1 cellular context compared by ENCODE assay signal in the genomic region with DNA sequence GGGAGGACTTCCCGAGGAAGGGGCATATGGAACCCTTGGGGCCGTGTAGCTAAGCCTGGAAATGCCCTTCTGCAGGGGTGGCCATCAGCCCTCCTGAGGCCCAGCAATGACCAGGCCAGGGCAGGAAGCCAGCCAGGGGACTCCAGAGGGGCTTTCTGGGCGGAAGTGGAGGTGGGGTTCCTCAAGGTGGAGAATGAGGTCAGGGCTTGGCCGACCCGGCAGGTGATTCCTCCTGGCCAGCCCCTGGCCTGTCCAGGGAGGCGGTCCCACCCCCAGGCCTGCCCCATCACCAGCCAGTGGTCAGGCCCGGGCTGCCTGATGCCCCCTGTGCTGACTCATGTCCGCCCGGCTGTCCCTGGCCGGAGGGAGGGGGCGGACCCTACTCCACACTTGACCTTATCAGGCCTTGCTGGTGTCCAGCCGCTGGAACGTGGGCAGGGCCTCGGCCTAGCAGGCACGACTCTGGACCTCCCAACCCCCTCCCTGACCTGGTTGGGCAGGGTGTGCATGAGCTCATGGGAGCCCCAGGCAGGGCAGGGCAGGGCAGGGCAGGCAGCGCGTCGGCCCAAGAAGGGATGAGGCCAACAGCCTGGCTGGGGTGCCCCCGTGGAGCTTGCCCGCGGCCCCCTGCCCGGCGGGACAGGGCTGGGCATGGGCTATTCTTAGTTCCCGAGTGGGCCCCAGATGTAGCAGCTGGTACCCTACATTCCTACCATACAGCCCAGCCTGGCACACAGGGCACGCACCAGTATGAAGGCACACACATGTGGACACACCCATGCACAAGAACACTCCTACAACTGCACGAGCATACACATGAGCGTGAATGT.
TF ChIP-seq lines count a peak whose summit lies in the region.

No MANE protein-coding gene starts in this region.

TF ChIP-seq in HepG2, 621 proteins besides CTCF, POLR2A, EP300 and RAD21 (continued from another document and continues in another):
- TF ChIP-seq FOSL2 (CRISPR knock-in tag; IDR thresholded peaks at IDR 0.05) (peak; percentile 98), FOXP1 (IDR thresholded peaks at IDR 0.05) (no peak), FOXP1 (CRISPR knock-in tag; IDR thresholded peaks at IDR 0.05) (peak; percentile 35; the same call in 1 of the 2 replicates), ISL2 (CRISPR knock-in tag; IDR thresholded peaks at IDR 0.05) (no peak), ZMYM4 (CRISPR knock-in tag; IDR thresholded peaks at IDR 0.05) (peak; percentile 28; the same call in 1 of the 2 replicates), MYC (CRISPR knock-in tag; IDR thresholded peaks at IDR 0.05; ENCODE audit: borderline replicate concordance) (peak; percentile 92), KLF9 (CRISPR knock-in tag; IDR thresholded peaks at IDR 0.05; ENCODE audit: low read depth) (peak; percentile 46; the same call in 1 of the 2 replicates), HHEX (CRISPR knock-in tag; IDR thresholded peaks at IDR 0.05) (no peak), ZNF879 (CRISPR knock-in tag; IDR thresholded peaks at IDR 0.05) (no peak), ZFAT (CRISPR knock-in tag; conservative IDR thresholded peaks at IDR 0.05) (no peak), HNRNPLL (IDR thresholded peaks at IDR 0.05; ENCODE audit: low read depth, low read length, poor library complexity, severe bottlenecking) (peak; percentile 33), SALL2 (CRISPR knock-in tag; IDR thresholded peaks at IDR 0.05) (peak; percentile 65), ZNF274 (CRISPR knock-in tag; IDR thresholded peaks at IDR 0.05) (no peak), ZBTB3 (CRISPR knock-in tag; IDR thresholded peaks at IDR 0.05; ENCODE audit: borderline replicate concordance, low read depth) (peak; percentile 84; the same call in 1 of the 2 replicates), RNF2 (conservative IDR thresholded peaks at IDR 0.05; ENCODE audit: low read depth) (peak; percentile 51), IKZF4 (CRISPR knock-in tag; IDR thresholded peaks at IDR 0.05; ENCODE audit: borderline replicate concordance, low read depth, not compliant biosample characterization) (no peak), KDM1A (CRISPR knock-in tag; IDR thresholded peaks at IDR 0.05) (peak; percentile 57; the same call in 1 of the 2 replicates), TBL1XR1 (IDR thresholded peaks at IDR 0.05; ENCODE audit: borderline replicate concordance, low read length, partially characterized antibody) (no peak), DNMT3B (CRISPR knock-in tag; conservative IDR thresholded peaks at IDR 0.05) (no peak), ARHGAP35 (CRISPR knock-in tag; IDR thresholded peaks at IDR 0.05; ENCODE audit: borderline replicate concordance) (peak; percentile 51), NFRKB (IDR thresholded peaks at IDR 0.05) (no peak), ZNF160 (CRISPR knock-in tag; IDR thresholded peaks at IDR 0.05) (no peak)
- TF ChIP-seq, protein P1, sequence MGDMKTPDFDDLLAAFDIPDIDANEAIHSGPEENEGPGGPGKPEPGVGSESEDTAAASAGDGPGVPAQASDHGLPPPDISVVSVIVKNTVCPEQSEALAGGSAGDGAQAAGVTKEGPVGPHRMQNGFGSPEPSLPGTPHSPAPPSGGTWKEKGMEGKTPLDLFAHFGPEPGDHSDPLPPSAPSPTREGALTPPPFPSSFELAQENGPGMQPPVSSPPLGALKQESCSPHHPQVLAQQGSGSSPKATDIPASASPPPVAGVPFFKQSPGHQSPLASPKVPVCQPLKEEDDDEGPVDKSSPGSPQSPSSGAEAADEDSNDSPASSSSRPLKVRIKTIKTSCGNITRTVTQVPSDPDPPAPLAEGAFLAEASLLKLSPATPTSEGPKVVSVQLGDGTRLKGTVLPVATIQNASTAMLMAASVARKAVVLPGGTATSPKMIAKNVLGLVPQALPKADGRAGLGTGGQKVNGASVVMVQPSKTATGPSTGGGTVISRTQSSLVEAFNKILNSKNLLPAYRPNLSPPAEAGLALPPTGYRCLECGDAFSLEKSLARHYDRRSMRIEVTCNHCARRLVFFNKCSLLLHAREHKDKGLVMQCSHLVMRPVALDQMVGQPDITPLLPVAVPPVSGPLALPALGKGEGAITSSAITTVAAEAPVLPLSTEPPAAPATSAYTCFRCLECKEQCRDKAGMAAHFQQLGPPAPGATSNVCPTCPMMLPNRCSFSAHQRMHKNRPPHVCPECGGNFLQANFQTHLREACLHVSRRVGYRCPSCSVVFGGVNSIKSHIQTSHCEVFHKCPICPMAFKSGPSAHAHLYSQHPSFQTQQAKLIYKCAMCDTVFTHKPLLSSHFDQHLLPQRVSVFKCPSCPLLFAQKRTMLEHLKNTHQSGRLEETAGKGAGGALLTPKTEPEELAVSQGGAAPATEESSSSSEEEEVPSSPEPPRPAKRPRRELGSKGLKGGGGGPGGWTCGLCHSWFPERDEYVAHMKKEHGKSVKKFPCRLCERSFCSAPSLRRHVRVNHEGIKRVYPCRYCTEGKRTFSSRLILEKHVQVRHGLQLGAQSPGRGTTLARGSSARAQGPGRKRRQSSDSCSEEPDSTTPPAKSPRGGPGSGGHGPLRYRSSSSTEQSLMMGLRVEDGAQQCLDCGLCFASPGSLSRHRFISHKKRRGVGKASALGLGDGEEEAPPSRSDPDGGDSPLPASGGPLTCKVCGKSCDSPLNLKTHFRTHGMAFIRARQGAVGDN (CRISPR knock-in tag; IDR thresholded peaks at IDR 0.05): peak; percentile 98
- TF ChIP-seq, protein P2, sequence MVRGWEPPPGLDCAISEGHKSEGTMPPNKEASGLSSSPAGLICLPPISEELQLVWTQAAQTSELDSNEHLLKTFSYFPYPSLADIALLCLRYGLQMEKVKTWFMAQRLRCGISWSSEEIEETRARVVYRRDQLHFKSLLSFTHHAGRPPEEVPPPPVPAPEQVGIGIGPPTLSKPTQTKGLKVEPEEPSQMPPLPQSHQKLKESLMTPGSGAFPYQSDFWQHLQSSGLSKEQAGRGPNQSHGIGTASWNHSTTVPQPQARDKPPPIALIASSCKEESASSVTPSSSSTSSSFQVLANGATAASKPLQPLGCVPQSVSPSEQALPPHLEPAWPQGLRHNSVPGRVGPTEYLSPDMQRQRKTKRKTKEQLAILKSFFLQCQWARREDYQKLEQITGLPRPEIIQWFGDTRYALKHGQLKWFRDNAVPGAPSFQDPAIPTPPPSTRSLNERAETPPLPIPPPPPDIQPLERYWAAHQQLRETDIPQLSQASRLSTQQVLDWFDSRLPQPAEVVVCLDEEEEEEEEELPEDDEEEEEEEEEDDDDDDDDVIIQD (CRISPR knock-in tag; IDR thresholded peaks at IDR 0.05; ENCODE audit: low read depth): peak; percentile 60; the same call in 1 of the 2 replicates
- TF ChIP-seq, protein P3, sequence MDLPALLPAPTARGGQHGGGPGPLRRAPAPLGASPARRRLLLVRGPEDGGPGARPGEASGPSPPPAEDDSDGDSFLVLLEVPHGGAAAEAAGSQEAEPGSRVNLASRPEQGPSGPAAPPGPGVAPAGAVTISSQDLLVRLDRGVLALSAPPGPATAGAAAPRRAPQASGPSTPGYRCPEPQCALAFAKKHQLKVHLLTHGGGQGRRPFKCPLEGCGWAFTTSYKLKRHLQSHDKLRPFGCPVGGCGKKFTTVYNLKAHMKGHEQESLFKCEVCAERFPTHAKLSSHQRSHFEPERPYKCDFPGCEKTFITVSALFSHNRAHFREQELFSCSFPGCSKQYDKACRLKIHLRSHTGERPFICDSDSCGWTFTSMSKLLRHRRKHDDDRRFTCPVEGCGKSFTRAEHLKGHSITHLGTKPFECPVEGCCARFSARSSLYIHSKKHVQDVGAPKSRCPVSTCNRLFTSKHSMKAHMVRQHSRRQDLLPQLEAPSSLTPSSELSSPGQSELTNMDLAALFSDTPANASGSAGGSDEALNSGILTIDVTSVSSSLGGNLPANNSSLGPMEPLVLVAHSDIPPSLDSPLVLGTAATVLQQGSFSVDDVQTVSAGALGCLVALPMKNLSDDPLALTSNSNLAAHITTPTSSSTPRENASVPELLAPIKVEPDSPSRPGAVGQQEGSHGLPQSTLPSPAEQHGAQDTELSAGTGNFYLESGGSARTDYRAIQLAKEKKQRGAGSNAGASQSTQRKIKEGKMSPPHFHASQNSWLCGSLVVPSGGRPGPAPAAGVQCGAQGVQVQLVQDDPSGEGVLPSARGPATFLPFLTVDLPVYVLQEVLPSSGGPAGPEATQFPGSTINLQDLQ (CRISPR knock-in tag; IDR thresholded peaks at IDR 0.05): no peak
- TF ChIP-seq, protein P4, sequence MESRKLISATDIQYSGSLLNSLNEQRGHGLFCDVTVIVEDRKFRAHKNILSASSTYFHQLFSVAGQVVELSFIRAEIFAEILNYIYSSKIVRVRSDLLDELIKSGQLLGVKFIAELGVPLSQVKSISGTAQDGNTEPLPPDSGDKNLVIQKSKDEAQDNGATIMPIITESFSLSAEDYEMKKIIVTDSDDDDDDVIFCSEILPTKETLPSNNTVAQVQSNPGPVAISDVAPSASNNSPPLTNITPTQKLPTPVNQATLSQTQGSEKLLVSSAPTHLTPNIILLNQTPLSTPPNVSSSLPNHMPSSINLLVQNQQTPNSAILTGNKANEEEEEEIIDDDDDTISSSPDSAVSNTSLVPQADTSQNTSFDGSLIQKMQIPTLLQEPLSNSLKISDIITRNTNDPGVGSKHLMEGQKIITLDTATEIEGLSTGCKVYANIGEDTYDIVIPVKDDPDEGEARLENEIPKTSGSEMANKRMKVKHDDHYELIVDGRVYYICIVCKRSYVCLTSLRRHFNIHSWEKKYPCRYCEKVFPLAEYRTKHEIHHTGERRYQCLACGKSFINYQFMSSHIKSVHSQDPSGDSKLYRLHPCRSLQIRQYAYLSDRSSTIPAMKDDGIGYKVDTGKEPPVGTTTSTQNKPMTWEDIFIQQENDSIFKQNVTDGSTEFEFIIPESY (CRISPR knock-in tag; IDR thresholded peaks at IDR 0.05): no peak; the same call in 1 of the 2 replicates
- TF ChIP-seq, protein P5, sequence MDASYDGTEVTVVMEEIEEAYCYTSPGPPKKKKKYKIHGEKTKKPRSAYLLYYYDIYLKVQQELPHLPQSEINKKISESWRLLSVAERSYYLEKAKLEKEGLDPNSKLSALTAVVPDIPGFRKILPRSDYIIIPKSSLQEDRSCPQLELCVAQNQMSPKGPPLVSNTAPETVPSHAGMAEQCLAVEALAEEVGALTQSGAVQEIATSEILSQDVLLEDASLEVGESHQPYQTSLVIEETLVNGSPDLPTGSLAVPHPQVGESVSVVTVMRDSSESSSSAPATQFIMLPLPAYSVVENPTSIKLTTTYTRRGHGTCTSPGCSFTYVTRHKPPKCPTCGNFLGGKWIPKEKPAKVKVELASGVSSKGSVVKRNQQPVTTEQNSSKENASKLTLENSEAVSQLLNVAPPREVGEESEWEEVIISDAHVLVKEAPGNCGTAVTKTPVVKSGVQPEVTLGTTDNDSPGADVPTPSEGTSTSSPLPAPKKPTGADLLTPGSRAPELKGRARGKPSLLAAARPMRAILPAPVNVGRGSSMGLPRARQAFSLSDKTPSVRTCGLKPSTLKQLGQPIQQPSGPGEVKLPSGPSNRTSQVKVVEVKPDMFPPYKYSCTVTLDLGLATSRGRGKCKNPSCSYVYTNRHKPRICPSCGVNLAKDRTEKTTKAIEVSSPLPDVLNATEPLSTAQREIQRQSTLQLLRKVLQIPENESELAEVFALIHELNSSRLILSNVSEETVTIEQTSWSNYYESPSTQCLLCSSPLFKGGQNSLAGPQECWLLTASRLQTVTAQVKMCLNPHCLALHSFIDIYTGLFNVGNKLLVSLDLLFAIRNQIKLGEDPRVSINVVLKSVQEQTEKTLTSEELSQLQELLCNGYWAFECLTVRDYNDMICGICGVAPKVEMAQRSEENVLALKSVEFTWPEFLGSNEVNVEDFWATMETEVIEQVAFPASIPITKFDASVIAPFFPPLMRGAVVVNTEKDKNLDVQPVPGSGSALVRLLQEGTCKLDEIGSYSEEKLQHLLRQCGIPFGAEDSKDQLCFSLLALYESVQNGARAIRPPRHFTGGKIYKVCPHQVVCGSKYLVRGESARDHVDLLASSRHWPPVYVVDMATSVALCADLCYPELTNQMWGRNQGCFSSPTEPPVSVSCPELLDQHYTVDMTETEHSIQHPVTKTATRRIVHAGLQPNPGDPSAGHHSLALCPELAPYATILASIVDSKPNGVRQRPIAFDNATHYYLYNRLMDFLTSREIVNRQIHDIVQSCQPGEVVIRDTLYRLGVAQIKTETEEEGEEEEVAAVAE (CRISPR knock-in tag; IDR thresholded peaks at IDR 0.05; ENCODE audit: borderline replicate concordance): 0 out of 2 replicates have a peak, but pooled peaks have one; percentile 47
- TF ChIP-seq, protein P6, sequence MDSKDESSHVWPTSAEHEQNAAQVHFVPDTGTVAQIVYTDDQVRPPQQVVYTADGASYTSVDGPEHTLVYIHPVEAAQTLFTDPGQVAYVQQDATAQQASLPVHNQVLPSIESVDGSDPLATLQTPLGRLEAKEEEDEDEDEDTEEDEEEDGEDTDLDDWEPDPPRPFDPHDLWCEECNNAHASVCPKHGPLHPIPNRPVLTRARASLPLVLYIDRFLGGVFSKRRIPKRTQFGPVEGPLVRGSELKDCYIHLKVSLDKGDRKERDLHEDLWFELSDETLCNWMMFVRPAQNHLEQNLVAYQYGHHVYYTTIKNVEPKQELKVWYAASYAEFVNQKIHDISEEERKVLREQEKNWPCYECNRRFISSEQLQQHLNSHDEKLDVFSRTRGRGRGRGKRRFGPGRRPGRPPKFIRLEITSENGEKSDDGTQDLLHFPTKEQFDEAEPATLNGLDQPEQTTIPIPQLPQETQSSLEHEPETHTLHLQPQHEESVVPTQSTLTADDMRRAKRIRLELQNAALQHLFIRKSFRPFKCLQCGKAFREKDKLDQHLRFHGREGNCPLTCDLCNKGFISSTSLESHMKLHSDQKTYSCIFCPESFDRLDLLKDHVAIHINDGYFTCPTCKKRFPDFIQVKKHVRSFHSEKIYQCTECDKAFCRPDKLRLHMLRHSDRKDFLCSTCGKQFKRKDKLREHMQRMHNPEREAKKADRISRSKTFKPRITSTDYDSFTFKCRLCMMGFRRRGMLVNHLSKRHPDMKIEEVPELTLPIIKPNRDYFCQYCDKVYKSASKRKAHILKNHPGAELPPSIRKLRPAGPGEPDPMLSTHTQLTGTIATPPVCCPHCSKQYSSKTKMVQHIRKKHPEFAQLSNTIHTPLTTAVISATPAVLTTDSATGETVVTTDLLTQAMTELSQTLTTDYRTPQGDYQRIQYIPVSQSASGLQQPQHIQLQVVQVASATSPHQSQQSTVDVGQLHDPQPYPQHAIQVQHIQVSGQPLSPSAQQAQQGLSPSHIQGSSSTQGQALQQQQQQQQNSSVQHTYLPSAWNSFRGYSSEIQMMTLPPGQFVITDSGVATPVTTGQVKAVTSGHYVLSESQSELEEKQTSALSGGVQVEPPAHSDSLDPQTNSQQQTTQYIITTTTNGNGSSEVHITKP (CRISPR knock-in tag; IDR thresholded peaks at IDR 0.05; ENCODE audit: low read depth): peak; percentile 90; the same call in 1 of the 2 replicates
- TF ChIP-seq, protein P7, sequence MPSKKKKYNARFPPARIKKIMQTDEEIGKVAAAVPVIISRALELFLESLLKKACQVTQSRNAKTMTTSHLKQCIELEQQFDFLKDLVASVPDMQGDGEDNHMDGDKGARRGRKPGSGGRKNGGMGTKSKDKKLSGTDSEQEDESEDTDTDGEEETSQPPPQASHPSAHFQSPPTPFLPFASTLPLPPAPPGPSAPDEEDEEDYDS (CRISPR knock-in tag; IDR thresholded peaks at IDR 0.05): peak; percentile 60
- TF ChIP-seq, protein P8, sequence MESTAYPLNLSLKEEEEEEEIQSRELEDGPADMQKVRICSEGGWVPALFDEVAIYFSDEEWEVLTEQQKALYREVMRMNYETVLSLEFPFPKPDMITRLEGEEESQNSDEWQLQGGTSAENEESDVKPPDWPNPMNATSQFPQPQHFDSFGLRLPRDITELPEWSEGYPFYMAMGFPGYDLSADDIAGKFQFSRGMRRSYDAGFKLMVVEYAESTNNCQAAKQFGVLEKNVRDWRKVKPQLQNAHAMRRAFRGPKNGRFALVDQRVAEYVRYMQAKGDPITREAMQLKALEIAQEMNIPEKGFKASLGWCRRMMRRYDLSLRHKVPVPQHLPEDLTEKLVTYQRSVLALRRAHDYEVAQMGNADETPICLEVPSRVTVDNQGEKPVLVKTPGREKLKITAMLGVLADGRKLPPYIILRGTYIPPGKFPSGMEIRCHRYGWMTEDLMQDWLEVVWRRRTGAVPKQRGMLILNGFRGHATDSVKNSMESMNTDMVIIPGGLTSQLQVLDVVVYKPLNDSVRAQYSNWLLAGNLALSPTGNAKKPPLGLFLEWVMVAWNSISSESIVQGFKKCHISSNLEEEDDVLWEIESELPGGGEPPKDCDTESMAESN (CRISPR knock-in tag; conservative IDR thresholded peaks at IDR 0.05): peak; percentile 58; the same call in 1 of the 2 replicates
